In the genomic region with DNA sequence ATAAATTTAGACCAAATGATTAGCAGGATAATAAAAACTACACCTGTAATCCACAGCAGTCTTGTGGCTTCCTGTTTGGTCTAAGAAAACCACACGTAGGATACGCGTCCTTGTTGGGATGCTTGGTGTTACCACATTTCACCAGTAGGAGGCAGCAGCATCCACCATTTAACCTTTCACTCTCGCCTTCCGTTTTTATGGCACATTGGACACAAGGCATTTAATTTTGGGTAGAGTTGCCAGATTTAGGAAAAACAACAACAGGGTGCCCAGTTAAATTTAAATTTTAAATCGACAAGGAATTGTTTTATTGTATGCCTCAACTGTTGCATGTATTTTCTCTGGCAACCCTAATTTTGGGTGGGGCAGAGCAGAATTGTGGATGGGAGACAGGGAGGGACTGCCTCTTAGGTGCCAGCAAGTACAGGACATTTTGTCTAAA, we compare ENCODE assay signal across 8 cellular contexts. TPM values are rescaled to one million over a fixed set of nuclear protein-coding genes. Genes with fewer than 3 reads are reported as not detected.
DNase-seq lines count a peak whose midpoint lies in the region; ATAC-seq and TF ChIP-seq lines count a peak whose summit lies in the region.

No MANE protein-coding gene starts in this region.

- H3K27me3 ChIP-seq in Loucy (ENCODE audit: insufficient read depth, low read length, poor library complexity, severe bottlenecking) (peaks cover 39% of the 10 kb centered on the region), SJCRH30 (no peaks in the 10 kb centered on the region), prostate gland (replicated peaks; ENCODE audit: insufficient read depth) (no peaks in the 10 kb centered on the region), aorta (ENCODE audit: control insufficient read depth in 1 of 2, insufficient read depth in 2 of 2, low read length in 1 of 2) (no peaks in the 10 kb centered on the region)

- ATAC-seq in GM21529 (IDR thresholded peaks at IDR 0.05; ENCODE audit: unreplicated experiment) (peak; percentile 79), aorta (ENCODE audit: low FRiP score) (peak; percentile 89)

- peak; percentile 97 for TF ChIP-seq CTCF in Loucy (conservative IDR thresholded peaks at IDR 0.05; ENCODE audit: low read length)
- peak in 3 of 4 experiments; percentile 84 to 92 (median 91) for TF ChIP-seq CTCF in prostate gland (IDR thresholded peaks at IDR 0.05)

- intact Hi-C loops in prostate gland (cut with DNase I) = loop anchor here (5.0 to 10.0 kb wide), 2 partner anchors 104 to 321 kb away; partner anchors contain the start of genes PHC3 and SEC62
- intact Hi-C loops in aorta (cut with DNase I) = loop anchor here (5.0 to 10.0 kb wide), 2 partner anchors 101 to 104 kb away; partner anchors contain the start of gene SEC62 (in 2 of the 2)

- CTCF ChIA-PET in activated naive CD4-positive, alpha-beta T cell treated with anti-CD3 and anti-CD28 coated beads, Interleukin-2, amount 10 ng/mL, durations not matched to agents 7 days and 5 days (lab: Charles Lee) = interaction anchor here (0.7 to 3.5 kb wide), 13 partner anchors 11 to 948 kb away, joined by 3 to 18 read pairs (median 5); no protein-coding TSS in a partner anchor

- H3K4me3 ChIP-seq in Loucy (ENCODE audit: low read length, poor library complexity, severe bottlenecking) (no peak overlapping the region), SJCRH30 (no peak overlapping the region), prostate gland (no peak overlapping the region), aorta (ENCODE audit: low read length in 2 of 2) (no peak overlapping the region)

- in situ Hi-C loops in Caki2 (cut with HindIII; ENCODE audit: low pct_unique_long_range_greater_than_20kb, low sequenced_read_pairs) = no loop called here

- 4% methylated on average over 6 of the region's 6 CpGs for WGBS in prostate gland
- WGBS in aorta, 2 donors = 1% methylated on average over 6 of the region's 6 CpGs

- peaks cover 33% of the 10 kb centered on the region for H3K4me1 Mint-ChIP-seq in activated naive CD4-positive, alpha-beta T cell treated with anti-CD3 and anti-CD28 coated beads, Interleukin-2, amount 10 ng/mL, durations not matched to agents 7 days and 5 days

- H3K4me1 ChIP-seq in Loucy (ENCODE audit: insufficient read depth, low read length, poor library complexity, severe bottlenecking) (peaks cover 3% of the 10 kb centered on the region), SJCRH30 (peaks cover 3% of the 10 kb centered on the region; the same call in 1 of the 2 replicates), prostate gland (replicated peaks) (no peaks in the 10 kb centered on the region), aorta (ENCODE audit: control insufficient read depth in 1 of 2, insufficient read depth in 2 of 2, low read length in 2 of 2) (no peaks in the 10 kb centered on the region)

- no peaks in the 10 kb centered on the region for H3K36me3 Mint-ChIP-seq in activated naive CD4-positive, alpha-beta T cell treated with anti-CD3 and anti-CD28 coated beads, Interleukin-2, amount 10 ng/mL, durations not matched to agents 7 days and 5 days

- H3K9ac ChIP-seq in Loucy (ENCODE audit: low read depth, low read length, poor library complexity, severe bottlenecking) = no peak overlapping the region

- peaks cover 8% of the 10 kb centered on the region for H3K27me3 Mint-ChIP-seq in activated naive CD4-positive, alpha-beta T cell treated with anti-CD3 and anti-CD28 coated beads, Interleukin-2, amount 10 ng/mL, durations not matched to agents 7 days and 5 days

- no peak overlapping the region for H2AFZ ChIP-seq in Loucy (ENCODE audit: low read length)

- H3K4me2 ChIP-seq in Loucy (ENCODE audit: low read depth, low read length, poor library complexity, severe bottlenecking) = peak overlapping the region; percentile 6

- no peaks in the 10 kb centered on the region for H3K9me2 ChIP-seq in Loucy (replicated peaks; ENCODE audit: low read depth, low read length)

- H3K36me3 ChIP-seq in Loucy (ENCODE audit: insufficient read depth, low read length) (no peaks in the 10 kb centered on the region), SJCRH30 (no peaks in the 10 kb centered on the region), prostate gland (no peaks in the 10 kb centered on the region), aorta (ENCODE audit: control insufficient read depth in 1 of 2, insufficient read depth in 2 of 2, low read length in 1 of 2) (no peaks in the 10 kb centered on the region)

- no peaks in the 10 kb centered on the region for H3K9me3 Mint-ChIP-seq in activated naive CD4-positive, alpha-beta T cell treated with anti-CD3 and anti-CD28 coated beads, Interleukin-2, amount 10 ng/mL, durations not matched to agents 7 days and 5 days

- peak; percentile 77 for DNase-seq in Caki2 (ENCODE audit: low read depth)
- peak; percentile 28 to 80 for DNase-seq in SJCRH30
- DNase-seq in activated naive CD4-positive, alpha-beta T cell treated with anti-CD3 and anti-CD28 coated beads, Interleukin-2, amount 10 ng/mL, durations not matched to agents 7 days and 5 days = peak; percentile 76
- peak; percentile 78 for DNase-seq in glomerular visceral epithelial cell (ENCODE audit: extremely low spot score)
- DNase-seq in prostate gland (ENCODE audit: low spot score) = peak; percentile 62
- DNase-seq in aorta = peak in 1 of 2 donors; percentile 57

- H3K27ac ChIP-seq in SJCRH30 = no peak overlapping the region
- H3K27ac ChIP-seq in prostate gland = no peak overlapping the region
- no peak overlapping the region for H3K27ac ChIP-seq in aorta (ENCODE audit: low read depth in 1 of 2, low read length in 2 of 2)

- no peaks in the 10 kb centered on the region for H3K79me2 ChIP-seq in Loucy (ENCODE audit: insufficient read depth, low read length)

- H4K20me1 ChIP-seq in Loucy (ENCODE audit: insufficient read depth, low read length, poor library complexity, severe bottlenecking) = no peaks in the 10 kb centered on the region

- no peaks in the 10 kb centered on the region for H3F3A ChIP-seq in Loucy (ENCODE audit: low read depth)

- no peaks in the 10 kb centered on the region for H3K9me3 ChIP-seq in Loucy (ENCODE audit: insufficient read depth, low read depth, low read length)
- H3K9me3 ChIP-seq in SJCRH30 (replicated peaks) = no peaks in the 10 kb centered on the region
- no peaks in the 10 kb centered on the region for H3K9me3 ChIP-seq in prostate gland
- no peaks in the 10 kb centered on the region for H3K9me3 ChIP-seq in aorta (ENCODE audit: control insufficient read depth, low read length)

- no peak for TF ChIP-seq POLR2A in prostate gland (IDR thresholded peaks at IDR 0.05)

- no peak overlapping the region for H3K27ac Mint-ChIP-seq in activated naive CD4-positive, alpha-beta T cell treated with anti-CD3 and anti-CD28 coated beads, Interleukin-2, amount 10 ng/mL, durations not matched to agents 7 days and 5 days

- H3K4me3 Mint-ChIP-seq in activated naive CD4-positive, alpha-beta T cell treated with anti-CD3 and anti-CD28 coated beads, Interleukin-2, amount 10 ng/mL, durations not matched to agents 7 days and 5 days = no peak overlapping the region

RNA-seq across cellular contexts. Expression of gene LRRC31, which starts 6.3 kb away (rescaled TPM):
- 0.47 and 0.98 TPM in 2 replicates for total RNA-seq in Caki2 (2014; rRNA removed; shearing (Covaris generic); ENCODE audit: low replicate concordance)
- total RNA-seq in SJCRH30 (2014; rRNA removed; shearing (Covaris generic)) = not detected in 2 replicates
- 1 to 10 TPM in 1 of 2 donors, under 1 TPM in 1; 0.91 to 1.1 TPM for total RNA-seq in prostate gland
- total RNA-seq in aorta = not detected
- 1 to 10 TPM in 1 of 2 donors, not detected in 1; 6.1 TPM for polyA plus RNA-seq in aorta

RNA-seq across cellular contexts. Expression of gene SAMD7, which starts 47.9 kb away (rescaled TPM):
- not detected in 2 replicates for total RNA-seq in Caki2 (2014; rRNA removed; shearing (Covaris generic); ENCODE audit: low replicate concordance)
- not detected in 2 replicates for total RNA-seq in SJCRH30 (2014; rRNA removed; shearing (Covaris generic))
- total RNA-seq in prostate gland (1 to 10 TPM in 1 of 2 donors, not detected in 1; 1.5 TPM), aorta (not detected)
- polyA plus RNA-seq in aorta = not detected

RNA-seq across cellular contexts. Expression of gene LRRC34, which starts 50.8 kb away (rescaled TPM):
- 12.0 and 13.2 TPM in 2 replicates for total RNA-seq in Caki2 (2014; rRNA removed; shearing (Covaris generic); ENCODE audit: low replicate concordance)
- 5.4 and 7.6 TPM in 2 replicates for total RNA-seq in SJCRH30 (2014; rRNA removed; shearing (Covaris generic))
- total RNA-seq in prostate gland (1 to 10 TPM; 2.8 to 5.4 TPM), aorta (1 to 10 TPM; 1.0 to 5.9 TPM)
- polyA plus RNA-seq in aorta = 1 to 10 TPM; 3.9 to 5.3 TPM

RNA-seq across cellular contexts. Expression of gene LRRIQ4, which starts 50.8 kb away (rescaled TPM):
- total RNA-seq in Caki2 (2014; rRNA removed; shearing (Covaris generic); ENCODE audit: low replicate concordance) = not detected in 2 replicates
- 0.18 and 0.20 TPM in 2 replicates for total RNA-seq in SJCRH30 (2014; rRNA removed; shearing (Covaris generic))
- under 1 TPM in 1 of 2 donors, not detected in 1; 0.74 TPM for total RNA-seq in prostate gland
- total RNA-seq in aorta = not detected
- not detected for polyA plus RNA-seq in aorta
